1 cellular context compared by ENCODE assay signal in genomic region chr1:84506729-84507453, GRCh38.
A peak's percentile ranks its signal among the peaks of the same experiment; 100 is the strongest.
TF ChIP-seq lines count a peak whose summit lies in the region.

No MANE protein-coding gene starts in this region.

TF ChIP-seq in HepG2, 621 proteins besides CTCF, POLR2A, EP300 and RAD21 (continued from another document and continues in another):
- TF ChIP-seq ZBTB26 (CRISPR knock-in tag; IDR thresholded peaks at IDR 0.05; ENCODE audit: borderline replicate concordance) = no peak
- no peak for TF ChIP-seq CBX5 (CRISPR knock-in tag; IDR thresholded peaks at IDR 0.05; ENCODE audit: borderline replicate concordance)
- TF ChIP-seq ARHGAP35 (CRISPR knock-in tag; IDR thresholded peaks at IDR 0.05; ENCODE audit: borderline replicate concordance) = no peak
- TF ChIP-seq RBM22 (optimal IDR thresholded peaks at IDR 0.05; ENCODE audit: low read length) = no peak
- no peak for TF ChIP-seq HNRNPK (IDR thresholded peaks at IDR 0.05; ENCODE audit: low read depth, low read length, poor library complexity, severe bottlenecking)
- no peak for TF ChIP-seq TSC22D2 (CRISPR knock-in tag; IDR thresholded peaks at IDR 0.05; ENCODE audit: borderline replicate concordance)
- no peak for TF ChIP-seq ZNF644 (CRISPR knock-in tag; IDR thresholded peaks at IDR 0.05; ENCODE audit: low read depth)
- TF ChIP-seq ZNF616 (CRISPR knock-in tag; IDR thresholded peaks at IDR 0.05; ENCODE audit: low read depth) = no peak
- TF ChIP-seq, protein P1, sequence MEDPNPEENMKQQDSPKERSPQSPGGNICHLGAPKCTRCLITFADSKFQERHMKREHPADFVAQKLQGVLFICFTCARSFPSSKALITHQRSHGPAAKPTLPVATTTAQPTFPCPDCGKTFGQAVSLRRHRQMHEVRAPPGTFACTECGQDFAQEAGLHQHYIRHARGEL (CRISPR knock-in tag; IDR thresholded peaks at IDR 0.05) = no peak
- TF ChIP-seq MLXIP (CRISPR knock-in tag; IDR thresholded peaks at IDR 0.05; ENCODE audit: borderline replicate concordance) = no peak
- TF ChIP-seq CHCHD3 (CRISPR knock-in tag; IDR thresholded peaks at IDR 0.05) = no peak
- TF ChIP-seq SATB2 (CRISPR knock-in tag; IDR thresholded peaks at IDR 0.05) = 0 out of 2 replicates have a peak, but pooled peaks have one; percentile 73
- no peak for TF ChIP-seq RARG (CRISPR knock-in tag; IDR thresholded peaks at IDR 0.05; ENCODE audit: low read depth)
- 0 out of 2 replicates have a peak, but pooled peaks have one; percentile 2 for TF ChIP-seq ZNF678 (CRISPR knock-in tag; IDR thresholded peaks at IDR 0.05)
- TF ChIP-seq THAP7 (CRISPR knock-in tag; IDR thresholded peaks at IDR 0.05) = no peak
- TF ChIP-seq ZNF7 (CRISPR knock-in tag; IDR thresholded peaks at IDR 0.05) = no peak
- no peak for TF ChIP-seq HES4 (CRISPR knock-in tag; IDR thresholded peaks at IDR 0.05; ENCODE audit: borderline replicate concordance)
- TF ChIP-seq, protein P2, sequence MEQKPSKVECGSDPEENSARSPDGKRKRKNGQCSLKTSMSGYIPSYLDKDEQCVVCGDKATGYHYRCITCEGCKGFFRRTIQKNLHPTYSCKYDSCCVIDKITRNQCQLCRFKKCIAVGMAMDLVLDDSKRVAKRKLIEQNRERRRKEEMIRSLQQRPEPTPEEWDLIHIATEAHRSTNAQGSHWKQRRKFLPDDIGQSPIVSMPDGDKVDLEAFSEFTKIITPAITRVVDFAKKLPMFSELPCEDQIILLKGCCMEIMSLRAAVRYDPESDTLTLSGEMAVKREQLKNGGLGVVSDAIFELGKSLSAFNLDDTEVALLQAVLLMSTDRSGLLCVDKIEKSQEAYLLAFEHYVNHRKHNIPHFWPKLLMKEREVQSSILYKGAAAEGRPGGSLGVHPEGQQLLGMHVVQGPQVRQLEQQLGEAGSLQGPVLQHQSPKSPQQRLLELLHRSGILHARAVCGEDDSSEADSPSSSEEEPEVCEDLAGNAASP (CRISPR knock-in tag; IDR thresholded peaks at IDR 0.05; ENCODE audit: borderline replicate concordance) = 0 out of 2 replicates have a peak, but pooled peaks have one; percentile 16
- TF ChIP-seq PHB2 (IDR thresholded peaks at IDR 0.05; ENCODE audit: partially characterized antibody) = no peak
- no peak for TF ChIP-seq TBL1XR1 (IDR thresholded peaks at IDR 0.05; ENCODE audit: borderline replicate concordance, low read length, partially characterized antibody)
- no peak for TF ChIP-seq ZBTB46 (CRISPR knock-in tag; IDR thresholded peaks at IDR 0.05; ENCODE audit: borderline replicate concordance)
- TF ChIP-seq PRDM15 (CRISPR knock-in tag; IDR thresholded peaks at IDR 0.05) = no peak
- TF ChIP-seq GABPA (IDR thresholded peaks at IDR 0.05; ENCODE audit: low read depth, low read length) = no peak
- TF ChIP-seq GABPA (CRISPR knock-in tag; IDR thresholded peaks at IDR 0.05; ENCODE audit: low read depth) = 0 out of 2 replicates have a peak, but pooled peaks have one; percentile 10
- TF ChIP-seq, protein P3, sequence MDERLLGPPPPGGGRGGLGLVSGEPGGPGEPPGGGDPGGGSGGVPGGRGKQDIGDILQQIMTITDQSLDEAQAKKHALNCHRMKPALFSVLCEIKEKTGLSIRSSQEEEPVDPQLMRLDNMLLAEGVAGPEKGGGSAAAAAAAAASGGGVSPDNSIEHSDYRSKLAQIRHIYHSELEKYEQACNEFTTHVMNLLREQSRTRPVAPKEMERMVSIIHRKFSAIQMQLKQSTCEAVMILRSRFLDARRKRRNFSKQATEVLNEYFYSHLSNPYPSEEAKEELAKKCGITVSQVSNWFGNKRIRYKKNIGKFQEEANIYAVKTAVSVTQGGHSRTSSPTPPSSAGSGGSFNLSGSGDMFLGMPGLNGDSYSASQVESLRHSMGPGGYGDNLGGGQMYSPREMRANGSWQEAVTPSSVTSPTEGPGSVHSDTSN (CRISPR knock-in tag; IDR thresholded peaks at IDR 0.05) = no peak
- TF ChIP-seq, protein P4, sequence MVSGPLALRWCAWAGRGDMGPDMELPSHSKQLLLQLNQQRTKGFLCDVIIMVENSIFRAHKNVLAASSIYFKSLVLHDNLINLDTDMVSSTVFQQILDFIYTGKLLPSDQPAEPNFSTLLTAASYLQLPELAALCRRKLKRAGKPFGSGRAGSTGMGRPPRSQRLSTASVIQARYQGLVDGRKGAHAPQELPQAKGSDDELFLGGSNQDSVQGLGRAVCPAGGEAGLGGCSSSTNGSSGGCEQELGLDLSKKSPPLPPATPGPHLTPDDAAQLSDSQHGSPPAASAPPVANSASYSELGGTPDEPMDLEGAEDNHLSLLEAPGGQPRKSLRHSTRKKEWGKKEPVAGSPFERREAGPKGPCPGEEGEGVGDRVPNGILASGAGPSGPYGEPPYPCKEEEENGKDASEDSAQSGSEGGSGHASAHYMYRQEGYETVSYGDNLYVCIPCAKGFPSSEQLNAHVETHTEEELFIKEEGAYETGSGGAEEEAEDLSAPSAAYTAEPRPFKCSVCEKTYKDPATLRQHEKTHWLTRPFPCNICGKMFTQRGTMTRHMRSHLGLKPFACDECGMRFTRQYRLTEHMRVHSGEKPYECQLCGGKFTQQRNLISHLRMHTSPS (CRISPR knock-in tag; IDR thresholded peaks at IDR 0.05; ENCODE audit: low read depth) = no peak
- no peak for TF ChIP-seq FOXC1 (CRISPR knock-in tag; IDR thresholded peaks at IDR 0.05; ENCODE audit: borderline replicate concordance)
- no peak for TF ChIP-seq SNAPC2 (CRISPR knock-in tag; IDR thresholded peaks at IDR 0.05)
- TF ChIP-seq, protein P5, sequence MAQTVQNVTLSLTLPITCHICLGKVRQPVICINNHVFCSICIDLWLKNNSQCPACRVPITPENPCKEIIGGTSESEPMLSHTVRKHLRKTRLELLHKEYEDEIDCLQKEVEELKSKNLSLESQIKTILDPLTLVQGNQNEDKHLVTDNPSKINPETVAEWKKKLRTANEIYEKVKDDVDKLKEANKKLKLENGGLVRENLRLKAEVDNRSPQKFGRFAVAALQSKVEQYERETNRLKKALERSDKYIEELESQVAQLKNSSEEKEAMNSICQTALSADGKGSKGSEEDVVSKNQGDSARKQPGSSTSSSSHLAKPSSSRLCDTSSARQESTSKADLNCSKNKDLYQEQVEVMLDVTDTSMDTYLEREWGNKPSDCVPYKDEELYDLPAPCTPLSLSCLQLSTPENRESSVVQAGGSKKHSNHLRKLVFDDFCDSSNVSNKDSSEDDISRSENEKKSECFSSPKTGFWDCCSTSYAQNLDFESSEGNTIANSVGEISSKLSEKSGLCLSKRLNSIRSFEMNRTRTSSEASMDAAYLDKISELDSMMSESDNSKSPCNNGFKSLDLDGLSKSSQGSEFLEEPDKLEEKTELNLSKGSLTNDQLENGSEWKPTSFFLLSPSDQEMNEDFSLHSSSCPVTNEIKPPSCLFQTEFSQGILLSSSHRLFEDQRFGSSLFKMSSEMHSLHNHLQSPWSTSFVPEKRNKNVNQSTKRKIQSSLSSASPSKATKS (CRISPR knock-in tag; IDR thresholded peaks at IDR 0.05) = no peak; the same call in 1 of the 2 replicates
- no peak for TF ChIP-seq ZSCAN22 (CRISPR knock-in tag; IDR thresholded peaks at IDR 0.05)
- TF ChIP-seq ARNT (IDR thresholded peaks at IDR 0.05) = no peak
- TF ChIP-seq PRPF4 (IDR thresholded peaks at IDR 0.05; ENCODE audit: low read depth, low read length, poor library complexity, severe bottlenecking) = no peak
- no peak for TF ChIP-seq GZF1 (CRISPR knock-in tag; IDR thresholded peaks at IDR 0.05)
- TF ChIP-seq, protein P6, sequence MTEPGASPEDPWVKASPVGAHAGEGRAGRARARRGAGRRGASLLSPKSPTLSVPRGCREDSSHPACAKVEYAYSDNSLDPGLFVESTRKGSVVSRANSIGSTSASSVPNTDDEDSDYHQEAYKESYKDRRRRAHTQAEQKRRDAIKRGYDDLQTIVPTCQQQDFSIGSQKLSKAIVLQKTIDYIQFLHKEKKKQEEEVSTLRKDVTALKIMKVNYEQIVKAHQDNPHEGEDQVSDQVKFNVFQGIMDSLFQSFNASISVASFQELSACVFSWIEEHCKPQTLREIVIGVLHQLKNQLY (CRISPR knock-in tag; IDR thresholded peaks at IDR 0.05) = no peak
- TF ChIP-seq NFKB2 (CRISPR knock-in tag; IDR thresholded peaks at IDR 0.05; ENCODE audit: borderline replicate concordance) = no peak
- no peak for TF ChIP-seq BATF2 (CRISPR knock-in tag; IDR thresholded peaks at IDR 0.05)
- TF ChIP-seq KDM5B (CRISPR knock-in tag; IDR thresholded peaks at IDR 0.05; ENCODE audit: borderline replicate concordance) = no peak
- 0 out of 2 replicates have a peak, but pooled peaks have one; percentile 17 for TF ChIP-seq IRX3 (CRISPR knock-in tag; IDR thresholded peaks at IDR 0.05; ENCODE audit: borderline replicate concordance, low read depth)
- TF ChIP-seq POLR2G (IDR thresholded peaks at IDR 0.05; ENCODE audit: low read depth, low read length) = 0 out of 2 replicates have a peak, but pooled peaks have one; percentile 21
- no peak for TF ChIP-seq ZNF34 (CRISPR knock-in tag; IDR thresholded peaks at IDR 0.05; ENCODE audit: borderline replicate concordance)
